Comparison of ENCODE assay signal across 8 cellular contexts in genomic region chr2:239223029-239223329, GRCh38.
DNase-seq lines count a peak whose midpoint lies in the region; ATAC-seq, FAIRE-seq and TF ChIP-seq lines count a peak whose summit lies in the region.

No MANE protein-coding gene starts in this region.

- no peaks in the 10 kb centered on the region for H3K9me3 Mint-ChIP-seq in stimulated activated naive CD8-positive, alpha-beta T cell treated with anti-CD3 and anti-CD28 coated beads, Interleukin-15, Interleukin-2, amounts not matched to agents 100 ng/mL and 50 ng/mL, for 24 hours
- H3K9me3 Mint-ChIP-seq in naive thymus-derived CD8-positive, alpha-beta T cell, result no peaks in the 10 kb centered on the region

- H3K4me1 Mint-ChIP-seq in stimulated activated naive CD8-positive, alpha-beta T cell treated with anti-CD3 and anti-CD28 coated beads, Interleukin-15, Interleukin-2, amounts not matched to agents 100 ng/mL and 50 ng/mL, for 24 hours (ENCODE audit: low read depth), result peaks cover 77% of the 10 kb centered on the region
- peaks cover 38 to 87% (median 77%) of the 10 kb centered on the region in 4 donors for H3K4me1 Mint-ChIP-seq in naive thymus-derived CD8-positive, alpha-beta T cell

- peak overlapping the region; percentile 49 for H3K4me3 Mint-ChIP-seq in stimulated activated naive CD8-positive, alpha-beta T cell treated with anti-CD3 and anti-CD28 coated beads, Interleukin-15, Interleukin-2, amounts not matched to agents 100 ng/mL and 50 ng/mL, for 24 hours
- peak overlapping the region in 9 of 10 donors; percentile 59 to 86 (median 77) for H3K4me3 Mint-ChIP-seq in naive thymus-derived CD8-positive, alpha-beta T cell

- DNase-seq in stimulated activated naive CD8-positive, alpha-beta T cell treated with anti-CD3 and anti-CD28 coated beads, Interleukin-15, Interleukin-2, amounts not matched to agents 100 U/mL and 50 U/mL, for 24 hours, result no peak
- DNase-seq in coronary artery (ENCODE audit: low spot score) (no peak), NCI-H69 (lab: John Stamatoyannopoulos, UW) (no peak), D721Med (ENCODE audit: insufficient read length, low spot score) (no peak)
- DNase-seq in naive thymus-derived CD8-positive, alpha-beta T cell, result no peak

- peak overlapping the region; percentile 49 for H3K27ac Mint-ChIP-seq in stimulated activated naive CD8-positive, alpha-beta T cell treated with anti-CD3 and anti-CD28 coated beads, Interleukin-15, Interleukin-2, amounts not matched to agents 100 ng/mL and 50 ng/mL, for 24 hours
- peak overlapping the region; percentile 81 to 94 (median 88) for H3K27ac Mint-ChIP-seq in naive thymus-derived CD8-positive, alpha-beta T cell

- no peaks in the 10 kb centered on the region for H3K27me3 Mint-ChIP-seq in stimulated activated naive CD8-positive, alpha-beta T cell treated with anti-CD3 and anti-CD28 coated beads, Interleukin-15, Interleukin-2, amounts not matched to agents 100 ng/mL and 50 ng/mL, for 24 hours
- H3K27me3 Mint-ChIP-seq in naive thymus-derived CD8-positive, alpha-beta T cell, result no peaks in the 10 kb centered on the region

- POLR2A ChIA-PET in naive thymus-derived CD8-positive, alpha-beta T cell (lab: Charles Lee), result interaction anchor here (0.9 to 2.0 kb wide), 2 partner anchors 9 to 75 kb away, joined by 3 to 5 read pairs; no protein-coding TSS in a partner anchor

- peak overlapping the region; percentile 60 for H3K4me3 ChIP-seq in coronary artery

- ATAC-seq in stimulated activated naive CD8-positive, alpha-beta T cell treated with anti-CD3 and anti-CD28 coated beads, Interleukin-15, Interleukin-2, amounts not matched to agents 100 U/mL and 50 U/mL, for 24 hours, result no peak
- ATAC-seq in naive thymus-derived CD8-positive, alpha-beta T cell, result no peak
- ATAC-seq in GM21717 (IDR thresholded peaks at IDR 0.05; ENCODE audit: unreplicated experiment) (no peak), HG02884 (IDR thresholded peaks at IDR 0.05; ENCODE audit: unreplicated experiment) (no peak)

- H3K27ac ChIP-seq in coronary artery, result peak overlapping the region; percentile 96

- no peak for FAIRE-seq in D721Med (lab: Jason Lieb, UNC)

- TF ChIP-seq CTCF in coronary artery (IDR thresholded peaks at IDR 0.05), result no peak
- TF ChIP-seq CTCF in D721Med (IDR thresholded peaks at IDR 0.05; ENCODE audit: insufficient read depth, missing control alignments), result no peak

- H3K36me3 Mint-ChIP-seq in stimulated activated naive CD8-positive, alpha-beta T cell treated with anti-CD3 and anti-CD28 coated beads, Interleukin-15, Interleukin-2, amounts not matched to agents 100 ng/mL and 50 ng/mL, for 24 hours (ENCODE audit: low read depth), result no peaks in the 10 kb centered on the region
- H3K36me3 Mint-ChIP-seq in naive thymus-derived CD8-positive, alpha-beta T cell, result no peaks in the 10 kb centered on the region
